16 cellular contexts compared by ENCODE assay signal in genomic region chr19:33832633-33833032, GRCh38. TPM values are rescaled to one million over a fixed set of nuclear protein-coding genes. Genes with fewer than 3 reads are reported as not detected.
DNase-seq lines count a peak whose midpoint lies in the region; ATAC-seq and TF ChIP-seq lines count a peak whose summit lies in the region.
"Had no signal": no experiment of that assay in that cellular context is flagged by ENCODE, and none has a peak within 500 bp of the region (broad histone marks: within the 10 kb centered on the region; RNA-seq: fewer than 3 reads in every experiment).

No MANE protein-coding gene starts in this region.

- H2BK5ac ChIP-seq in H9 (ENCODE audit: insufficient read length, low read length): no peak overlapping the region

- H3K79me2 ChIP-seq in H9 (ENCODE audit: insufficient read depth, low read length): 0 out of 2 replicates have a peak, but pooled peaks cover 2% of the 10 kb centered on the region

- no peaks in the 10 kb centered on the region; the same call in 1 of the 2 replicates for H3K27me3 Mint-ChIP-seq in H9 (ENCODE audit: low read depth)
- H3K27me3 Mint-ChIP-seq in endodermal cell (ENCODE audit: insufficient read depth): peaks cover 2% of the 10 kb centered on the region
- peaks cover 29% of the 10 kb centered on the region for H3K27me3 Mint-ChIP-seq in osteocyte (ENCODE audit: unreplicated experiment)

- H3K23me2 ChIP-seq in H9 (ENCODE audit: insufficient read length, low read depth, low read length, poor library complexity, severe bottlenecking): no peaks in the 10 kb centered on the region

- no peaks in the 10 kb centered on the region for H4K20me1 ChIP-seq in H9 (ENCODE audit: control insufficient read depth, insufficient read depth, insufficient read length)

- H3K9ac ChIP-seq in H9 (ENCODE audit: extremely low read depth, insufficient read length, low read length) (no peak overlapping the region), endodermal cell (ENCODE audit: extremely low read depth, low read length, poor library complexity, severe bottlenecking) (no peak overlapping the region)
- H3K9ac ChIP-seq: GM23248 had no signal

- no peak overlapping the region for H3K4me2 ChIP-seq in H9 (ENCODE audit: insufficient read depth, insufficient read length, low read length)

- H3K4me1 Mint-ChIP-seq in H9 (peaks cover 0 to 4% of the 10 kb centered on the region in 2 experiments; a peak in 3 of 4 replicates), endodermal cell (no peaks in the 10 kb centered on the region), osteocyte (ENCODE audit: unreplicated experiment) (no peaks in the 10 kb centered on the region)

- H3K9me3 ChIP-seq in H9 (ENCODE audit: control insufficient read depth, low read depth, low read length) (no peaks in the 10 kb centered on the region), endodermal cell (ENCODE audit: control insufficient read depth, low read length) (no peaks in the 10 kb centered on the region)

- no peaks in the 10 kb centered on the region for H3K79me1 ChIP-seq in H9 (ENCODE audit: insufficient read depth, low read depth, low read length, poor library complexity, severe bottlenecking)

- no peaks in the 10 kb centered on the region; the same call in 1 of the 2 replicates for H3K4me1 ChIP-seq in H9 (ENCODE audit: insufficient read depth, low read length)
- H3K4me1 ChIP-seq in endodermal cell (ENCODE audit: control insufficient read depth, insufficient read depth, low read length): no peaks in the 10 kb centered on the region

- no peak overlapping the region for H3K18ac ChIP-seq in H9 (ENCODE audit: insufficient read length, low read depth, low read length)

- H2BK20ac ChIP-seq in H9 (ENCODE audit: low read depth, low read length, poor library complexity, severe bottlenecking): no peak overlapping the region

- no peak overlapping the region for H2BK15ac ChIP-seq in H9 (ENCODE audit: low read depth, low read length)

- H3K27ac ChIP-seq in H9 (ENCODE audit: insufficient read length, low read depth, low read length) (no peak overlapping the region), endodermal cell (ENCODE audit: low read depth, low read length) (no peak overlapping the region)
- H3K27ac ChIP-seq: C4-2B, GM23248 had no signal

- H2BK12ac ChIP-seq in H9 (ENCODE audit: insufficient read length, low read depth, low read length): no peak overlapping the region

- no peak for ATAC-seq in stimulated activated naive CD8-positive, alpha-beta T cell treated with anti-CD3 and anti-CD28 coated beads, Interleukin-15, Interleukin-2, amounts not matched to agents 100 U/mL and 50 U/mL, for 24 hours
- ATAC-seq in HG02973 (IDR thresholded peaks at IDR 0.05; ENCODE audit: unreplicated experiment): no peak
- ATAC-seq: HepG2 had no signal

- H3K9me3 Mint-ChIP-seq in H9 (no peaks in the 10 kb centered on the region; a peak in 1 of 5 replicates), endodermal cell (no peaks in the 10 kb centered on the region), osteocyte (ENCODE audit: unreplicated experiment) (peaks cover 5% of the 10 kb centered on the region)
- H3K9me3 Mint-ChIP-seq: CD4-positive, alpha-beta T cell had no signal

- no peak overlapping the region for H3K23ac ChIP-seq in H9 (ENCODE audit: insufficient read length, low read depth, low read length)

- no peak overlapping the region for H4K8ac ChIP-seq in H9 (replicated peaks; ENCODE audit: insufficient read length, low read depth, low read length)

- H3K36me3 ChIP-seq in endodermal cell (ENCODE audit: control insufficient read depth, insufficient read depth, low read length): no peaks in the 10 kb centered on the region

- no CpG with 5 or more reads among the region's 7 CpGs for WGBS in H9 (ENCODE audit: extremely low coverage, insufficient read length, low lambda C conversion rate)
- 81 to 83% methylated on average over 5 to 7 of the region's 7 CpGs for WGBS in endodermal cell (ENCODE audit: insufficient coverage in 1 of 2, insufficient read length in 1 of 2), 2 experiments

- no peak overlapping the region; the same call in 1 of the 2 replicates for H3K14ac ChIP-seq in H9 (ENCODE audit: insufficient read depth, low read length)

- no peak overlapping the region for H4K91ac ChIP-seq in H9 (ENCODE audit: insufficient read length, low read depth, low read length)

- H3K4me3 ChIP-seq in endodermal cell (ENCODE audit: low read length): no peak overlapping the region
- H3K4me3 ChIP-seq: GM23248 had no signal

- no peak overlapping the region for H3K4ac ChIP-seq in H9 (ENCODE audit: low read depth, low read length)

- no peak overlapping the region for H3K56ac ChIP-seq in H9 (ENCODE audit: insufficient read length, low read depth, low read length)

- H2AK5ac ChIP-seq in H9 (ENCODE audit: insufficient read length, low read length): no peak overlapping the region

- no peak overlapping the region for H4K5ac ChIP-seq in H9 (ENCODE audit: insufficient read length, low read depth, low read length)

- TF ChIP-seq CTCF in H9 (conservative IDR thresholded peaks at IDR 0.05) (peak; percentile 27; the same call in 2 of the 3 replicates), endodermal cell (conservative IDR thresholded peaks at IDR 0.05) (peak; percentile 48), osteocyte (IDR thresholded peaks at IDR 0.05) (no peak)

- H3T11ph ChIP-seq in H9 (ENCODE audit: low read length): no peak overlapping the region

- no peak overlapping the region for H3K4me3 Mint-ChIP-seq in H9
- H3K4me3 Mint-ChIP-seq in endodermal cell: no peak overlapping the region
- H3K4me3 Mint-ChIP-seq in osteocyte (ENCODE audit: unreplicated experiment): no peak overlapping the region
- H3K4me3 Mint-ChIP-seq: CD4-positive, alpha-beta T cell; IgD-negative memory B cell had no signal

- H3K36me3 Mint-ChIP-seq in H9 (ENCODE audit: insufficient read depth in 1 of 3, low read depth in 3 of 3) (no peaks in the 10 kb centered on the region), endodermal cell (ENCODE audit: low read depth) (no peaks in the 10 kb centered on the region), osteocyte (ENCODE audit: unreplicated experiment) (no peaks in the 10 kb centered on the region)
- H3K36me3 Mint-ChIP-seq: IgD-negative memory B cell had no signal

- H3K27ac Mint-ChIP-seq in H9: no peak overlapping the region; a peak in 2 of 7 replicates
- H3K27ac Mint-ChIP-seq in endodermal cell: peak overlapping the region; percentile 24
- no peak overlapping the region for H3K27ac Mint-ChIP-seq in osteocyte (ENCODE audit: unreplicated experiment)
- H3K27ac Mint-ChIP-seq: CD4-positive, alpha-beta T cell; IgD-negative memory B cell had no signal

- H3K27me3 ChIP-seq in H9 (ENCODE audit: insufficient read depth, low read length) (no peaks in the 10 kb centered on the region), endodermal cell (ENCODE audit: control insufficient read depth, insufficient read depth, low read length, poor library complexity, severe bottlenecking) (no peaks in the 10 kb centered on the region)

- no peak overlapping the region for H2AFZ ChIP-seq in H9 (ENCODE audit: low read length)
- H2AFZ ChIP-seq: GM23248 had no signal

- H2BK120ac ChIP-seq in H9 (ENCODE audit: low read depth, low read length, poor library complexity, severe bottlenecking): no peak overlapping the region

- DNase-seq in H9: no peak
- no peak for DNase-seq in endodermal cell
- peak; percentile 56 for DNase-seq in osteocyte (ENCODE audit: extremely low spot score, unreplicated experiment)
- DNase-seq in stimulated activated naive CD8-positive, alpha-beta T cell treated with anti-CD3 and anti-CD28 coated beads, Interleukin-15, Interleukin-2, amounts not matched to agents 100 U/mL and 50 U/mL, for 24 hours: no peak
- no peak for DNase-seq in NOMO-1 (lab: John Stamatoyannopoulos, UW; ENCODE audit: unreplicated experiment in 2 of 2)
- DNase-seq in effector CD4-positive, alpha-beta T cell: no peak
- DNase-seq: ACHN; AML-193; CD4-positive, alpha-beta T cell; GDM1; GM23248; H7 had no signal

RNA-seq across cellular contexts. Expression of gene KCTD15, which starts 36.0 kb away (rescaled TPM):
- 59.9 and 63.8 TPM in 2 replicates for total RNA-seq in H9 (2021)
- 10 to 100 TPM; 36.6 to 61.8 TPM for total RNA-seq in endodermal cell
- 51.5 TPM for polyA plus RNA-seq in endodermal cell (2013, experiment 1 of 2)
- 46.5 TPM for polyA plus RNA-seq in endodermal cell (2013, experiment 2 of 2)
- total RNA-seq in osteocyte: 83.2 and 86.8 TPM in 2 replicates
- polyA plus RNA-seq: IgD-negative memory B cell had no signal
